ENCODE assay signal across 22 cellular contexts in genomic region chr13:109447667-109448066, GRCh38.
"Had no signal": no experiment of that assay in that cellular context is flagged by ENCODE, and none has a peak within 500 bp of the region (broad histone marks: within the 10 kb centered on the region; RNA-seq: fewer than 3 reads in every experiment).

No MANE protein-coding gene starts in this region.

- H3K9me3 Mint-ChIP-seq: activated T-cell treated with anti-CD3 and anti-CD28 coated beads, Interleukin-2, amount 50 U/mL, for 24 hours; activated T-helper 1 cell treated with anti-CD3 and anti-CD28 coated beads, Interleukin-12 subunit alpha, Interleukin-12 subunit beta, Interleukin-2, Interleukin-4 antibody, amounts not matched to agents 30 ng/mL and 10 ng/mL and 1 ng/mL, durations not matched to agents 14 hours and 24 hours and 36 hours had no signal

- ATAC-seq: activated CD4-positive, CD25-positive, alpha-beta regulatory T cell treated with anti-CD3 and anti-CD28 coated beads, Interleukin-2, amount 50 U/mL, for 24 hours; activated CD8-positive, alpha-beta memory T cell treated with anti-CD3 and anti-CD28 coated beads, Interleukin-2, amount 10 ng/mL, durations not matched to agents 7 days and 5 days had no signal

- H3K27ac Mint-ChIP-seq: activated CD8-positive, alpha-beta memory T cell treated with anti-CD3 and anti-CD28 coated beads, Interleukin-2, amount 10 ng/mL, durations not matched to agents 7 days and 5 days; activated naive CD8-positive, alpha-beta T cell; activated T-cell treated with anti-CD3 and anti-CD28 coated beads, Interleukin-2, amount 50 U/mL, for 24 hours; activated T-helper 1 cell treated with anti-CD3 and anti-CD28 coated beads, Interleukin-12 subunit alpha, Interleukin-12 subunit beta, Interleukin-2, Interleukin-4 antibody, amounts not matched to agents 30 ng/mL and 10 ng/mL and 1 ng/mL, durations not matched to agents 14 hours and 24 hours and 36 hours had no signal

- H3K4me1 Mint-ChIP-seq: activated CD8-positive, alpha-beta memory T cell treated with anti-CD3 and anti-CD28 coated beads, Interleukin-2, amount 10 ng/mL, durations not matched to agents 7 days and 5 days had no signal

- H3K4me3 Mint-ChIP-seq: activated CD8-positive, alpha-beta memory T cell treated with anti-CD3 and anti-CD28 coated beads, Interleukin-2, amount 10 ng/mL, durations not matched to agents 7 days and 5 days; activated naive CD8-positive, alpha-beta T cell; activated T-cell treated with anti-CD3 and anti-CD28 coated beads, Interleukin-2, amount 50 U/mL, for 24 hours; activated T-helper 1 cell treated with anti-CD3 and anti-CD28 coated beads, Interleukin-12 subunit alpha, Interleukin-12 subunit beta, Interleukin-2, Interleukin-4 antibody, amounts not matched to agents 30 ng/mL and 10 ng/mL and 1 ng/mL, durations not matched to agents 14 hours and 24 hours and 36 hours had no signal

- H3K36me3 Mint-ChIP-seq: activated CD8-positive, alpha-beta memory T cell treated with anti-CD3 and anti-CD28 coated beads, Interleukin-2, amount 10 ng/mL, durations not matched to agents 7 days and 5 days; activated naive CD8-positive, alpha-beta T cell had no signal

- DNase-seq: activated CD4-positive, alpha-beta T cell treated with anti-CD3 and anti-CD28 coated beads for 48 hours; activated CD4-positive, alpha-beta T cell treated with anti-CD3 and anti-CD28 coated beads, Interleukin-2, amount 50 U/mL, for 48 hours; activated CD8-positive, alpha-beta memory T cell treated with anti-CD3 and anti-CD28 coated beads, Interleukin-2, amount 10 ng/mL, durations not matched to agents 7 days and 5 days; activated effector memory CD4-positive, alpha-beta T cell treated with Interleukin-2 at 50 U/mL for 16 hours; activated naive CD4-positive, alpha-beta T cell treated with Interleukin-2 at 50 U/mL for 16 hours; activated T-cell treated with anti-CD3 and anti-CD28 coated beads, Interleukin-2, amount 50 U/mL, for 24 hours; amygdala; MM.1S; NCI-H1105; NCI-H1436 treated with DMSO at 0.1 percent for 48 hours; NCI-H187; NCI-H2081; NCI-H510A treated with DMSO at 0.1 percent for 48 hours; NCI-H69; Peyer's patch; Right ventricle myocardium superior; SJCRH30; SK-N-SH; T-helper 1 cell had no signal

- H3K27me3 Mint-ChIP-seq: activated CD8-positive, alpha-beta memory T cell treated with anti-CD3 and anti-CD28 coated beads, Interleukin-2, amount 10 ng/mL, durations not matched to agents 7 days and 5 days had no signal
